10 cellular contexts compared by ENCODE assay signal in genomic region chr2:96806468-96807126, GRCh38. TPM values are rescaled to one million over a fixed set of nuclear protein-coding genes. Genes with fewer than 3 reads are reported as not detected.
DNase-seq lines count a peak whose midpoint lies in the region; ATAC-seq and TF ChIP-seq lines count a peak whose summit lies in the region.
"Had no signal": no experiment of that assay in that cellular context is flagged by ENCODE, and none has a peak within 500 bp of the region (broad histone marks: within the 10 kb centered on the region; RNA-seq: fewer than 3 reads in every experiment).

No MANE protein-coding gene starts in this region.

- no peaks in the 10 kb centered on the region for H3K27me3 Mint-ChIP-seq in stimulated activated naive CD8-positive, alpha-beta T cell treated with anti-CD3 and anti-CD28 coated beads, Interleukin-15, Interleukin-2, amounts not matched to agents 100 ng/mL and 50 ng/mL, for 24 hours
- H3K27me3 Mint-ChIP-seq in effector memory CD8-positive, alpha-beta T cell = no peaks in the 10 kb centered on the region

- H3K4me1 Mint-ChIP-seq in stimulated activated naive CD8-positive, alpha-beta T cell treated with anti-CD3 and anti-CD28 coated beads, Interleukin-15, Interleukin-2, amounts not matched to agents 100 ng/mL and 50 ng/mL, for 24 hours (ENCODE audit: low read depth) = peaks cover 9% of the 10 kb centered on the region
- peaks cover 26 to 28% of the 10 kb centered on the region in 2 donors for H3K4me1 Mint-ChIP-seq in effector memory CD8-positive, alpha-beta T cell (ENCODE audit: low read depth in 2 of 2)

- H3K36me3 ChIP-seq in esophagus muscularis mucosa = peaks cover 3 to 49% (median 28%) of the 10 kb centered on the region in 4 donors

- DNase-seq in stimulated activated naive CD8-positive, alpha-beta T cell treated with anti-CD3 and anti-CD28 coated beads, Interleukin-15, Interleukin-2, amounts not matched to agents 100 U/mL and 50 U/mL, for 24 hours = no peak
- DNase-seq in T-helper 1 cell (peak in 3 of 5 donors; percentile 28 to 47 (median 29)), SIG-M5 (lab: John Stamatoyannopoulos, UW) (no peak), esophagus muscularis mucosa (ENCODE audit: extremely low spot score) (no peak)
- peak; percentile 54 to 67 (median 55) for DNase-seq in effector memory CD8-positive, alpha-beta T cell
- DNase-seq: AML-193, NCI-H2171 treated with DMSO at 0.1 percent for 48 hours had no signal

- no peaks in the 10 kb centered on the region for H3K9me3 ChIP-seq in esophagus muscularis mucosa

- peaks cover 4% of the 10 kb centered on the region for H3K36me3 Mint-ChIP-seq in stimulated activated naive CD8-positive, alpha-beta T cell treated with anti-CD3 and anti-CD28 coated beads, Interleukin-15, Interleukin-2, amounts not matched to agents 100 ng/mL and 50 ng/mL, for 24 hours (ENCODE audit: low read depth)
- H3K36me3 Mint-ChIP-seq in effector memory CD8-positive, alpha-beta T cell (ENCODE audit: insufficient read depth) = peaks cover 11% of the 10 kb centered on the region

- peaks cover 1 to 7% (median 3%) of the 10 kb centered on the region in 4 donors for H3K4me1 ChIP-seq in esophagus muscularis mucosa

- TF ChIP-seq POLR2A in esophagus muscularis mucosa (IDR thresholded peaks at IDR 0.05; ENCODE audit: low read depth) = no peak

- H3K9me3 Mint-ChIP-seq in stimulated activated naive CD8-positive, alpha-beta T cell treated with anti-CD3 and anti-CD28 coated beads, Interleukin-15, Interleukin-2, amounts not matched to agents 100 ng/mL and 50 ng/mL, for 24 hours = no peaks in the 10 kb centered on the region
- H3K9me3 Mint-ChIP-seq in effector memory CD8-positive, alpha-beta T cell = peaks cover 0 to 2% of the 10 kb centered on the region in 2 donors

- H3K4me3 ChIP-seq in esophagus muscularis mucosa = no peak overlapping the region

- intact Hi-C loops in esophagus muscularis mucosa (cut with DNase I) = no loop called here

- H3K27ac Mint-ChIP-seq in stimulated activated naive CD8-positive, alpha-beta T cell treated with anti-CD3 and anti-CD28 coated beads, Interleukin-15, Interleukin-2, amounts not matched to agents 100 ng/mL and 50 ng/mL, for 24 hours = peak overlapping the region; percentile 72
- peak overlapping the region; percentile 97 to 100 for H3K27ac Mint-ChIP-seq in effector memory CD8-positive, alpha-beta T cell

- no peak for TF ChIP-seq CTCF in esophagus muscularis mucosa (IDR thresholded peaks at IDR 0.05)

- 91% methylated on average over 23 of the region's 23 CpGs for WGBS in esophagus muscularis mucosa

- H3K27ac ChIP-seq in esophagus muscularis mucosa (replicated peaks in 1 of 4) = no peak overlapping the region

- no peaks in the 10 kb centered on the region for H3K27me3 ChIP-seq in esophagus muscularis mucosa

- ATAC-seq in stimulated activated naive CD8-positive, alpha-beta T cell treated with anti-CD3 and anti-CD28 coated beads, Interleukin-15, Interleukin-2, amounts not matched to agents 100 U/mL and 50 U/mL, for 24 hours = no peak
- ATAC-seq in effector memory CD8-positive, alpha-beta T cell (replicated peaks) = peak; percentile 92
- ATAC-seq in HG03432 (IDR thresholded peaks at IDR 0.05; ENCODE audit: unreplicated experiment) = no peak
- no peak for ATAC-seq in HG02884 (IDR thresholded peaks at IDR 0.05; ENCODE audit: unreplicated experiment)

- no peak overlapping the region for H3K4me3 Mint-ChIP-seq in stimulated activated naive CD8-positive, alpha-beta T cell treated with anti-CD3 and anti-CD28 coated beads, Interleukin-15, Interleukin-2, amounts not matched to agents 100 ng/mL and 50 ng/mL, for 24 hours
- peak overlapping the region; percentile 84 to 88 for H3K4me3 Mint-ChIP-seq in effector memory CD8-positive, alpha-beta T cell

- TF ChIP-seq EP300 in esophagus muscularis mucosa (IDR thresholded peaks at IDR 0.05) = no peak

RNA-seq across cellular contexts. Expression of gene CNNM3, which starts 9.5 kb away (rescaled TPM):
- total RNA-seq in esophagus muscularis mucosa = 10 to 100 TPM; 11.8 to 30.3 (median 22.1) TPM

RNA-seq across cellular contexts. Expression of gene ANKRD23, which starts 37.2 kb away (rescaled TPM):
- 1 to 10 TPM; 2.2 to 6.0 (median 4.2) TPM for total RNA-seq in esophagus muscularis mucosa

RNA-seq across cellular contexts. Expression of gene CNNM4, which starts 45.9 kb away (rescaled TPM):
- total RNA-seq in esophagus muscularis mucosa = 1 to 10 TPM; 3.3 to 7.5 (median 5.3) TPM

RNA-seq across cellular contexts. Expression of gene ANKRD39, which starts 51.2 kb away (rescaled TPM):
- 10 to 100 TPM; 12.4 to 17.2 (median 14.7) TPM for total RNA-seq in esophagus muscularis mucosa

Comparison
In these comparisons a context has a peak if more than half of its experiments do, and no peak if none do; other contexts are left out.
1. DNase-seq: peak in T-helper 1 cell (3 of 5) and effector memory CD8-positive, alpha-beta T cell (3 of 3); none in stimulated activated naive CD8-positive, alpha-beta T cell treated with anti-CD3 and anti-CD28 coated beads, Interleukin-15, Interleukin-2, amounts not matched to agents 100 U/mL and 50 U/mL, for 24 hours (single experiment), SIG-M5 (single experiment) and esophagus muscularis mucosa (single experiment).